In genomic region chr16:78099372-78100161, GRCh38 we compare ENCODE assay signal across 8 cellular contexts.
DNase-seq lines count a peak whose midpoint lies in the region; ATAC-seq and TF ChIP-seq lines count a peak whose summit lies in the region.

WWOX (plus strand) TSS chr16:78099654.

- DNase-seq in AG08395 (ENCODE audit: low spot score) (peak; percentile 98), NCI-H2196 treated with DMSO at 0.1 percent for 48 hours (lab: John Stamatoyannopoulos, UW; ENCODE audit: unreplicated experiment) (peak; percentile 83), cardiac fibroblast (ENCODE audit: low read depth in 2 of 2) (peak; percentile 99), iPS-NIHi7 (ENCODE audit: extremely low spot score) (peak; percentile 96), smooth muscle cell of the brain vasculature (ENCODE audit: low read depth, low spot score) (peak; percentile 97)

- TF ChIP-seq CTCF in WI38 (IDR thresholded peaks at IDR 0.05; ENCODE audit: low read depth, low read length) (peak; percentile 89), cardiac fibroblast (IDR thresholded peaks at IDR 0.05; ENCODE audit: low read depth, low read length) (peak; percentile 86)

- H3K4me3 ChIP-seq in WI38 (ENCODE audit: low read depth, low read length) (peak within 1 kb of the TSS; percentile 96), cardiac fibroblast (replicated peaks in 1 of 2; ENCODE audit: low read depth in 2 of 2, low read length in 2 of 2) (peak within 1 kb of the TSS; percentile 79 to 97)

- ATAC-seq in GM18873 (IDR thresholded peaks at IDR 0.05; ENCODE audit: low FRiP score, unreplicated experiment) (peak; percentile 94), HG03139 (IDR thresholded peaks at IDR 0.05; ENCODE audit: unreplicated experiment) (peak; percentile 96)

Comparison
In these comparisons a context has a peak if more than half of its experiments do, and no peak if none do; other contexts are left out.
1. Peak in every context shown above with its lines: DNase-seq, ATAC-seq and H3K4me3 ChIP-seq.